Comparison of ENCODE assay signal across 1 cellular context in the genomic region with DNA sequence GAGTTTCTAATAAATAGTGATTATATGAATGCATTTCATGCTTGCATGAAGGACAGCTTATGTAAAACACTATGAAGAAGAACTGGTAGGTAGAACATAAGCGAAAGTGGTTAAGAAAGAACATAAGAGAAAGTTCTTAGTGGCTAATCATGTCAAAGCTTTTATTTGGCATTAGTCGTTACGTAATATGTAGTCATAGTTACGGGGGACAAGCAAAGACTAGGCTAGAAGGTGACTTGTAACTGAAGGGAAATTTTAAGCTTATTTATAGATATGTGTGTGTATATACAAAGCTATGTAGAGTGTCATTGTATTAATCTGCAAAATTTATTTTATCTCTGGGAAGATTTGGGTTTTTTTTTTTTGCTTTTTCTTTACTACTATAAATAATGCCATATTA.
TF ChIP-seq lines count a peak whose summit lies in the region.

No MANE protein-coding gene starts in this region.

TF ChIP-seq in IMR-90, 13 proteins besides CTCF, POLR2A, EP300 and RAD21 (continued from another document):
- TF ChIP-seq MAFK (IDR thresholded peaks at IDR 0.05; ENCODE audit: low read depth, low read length) = no peak
